9 cellular contexts compared by ENCODE assay signal in the genomic region with DNA sequence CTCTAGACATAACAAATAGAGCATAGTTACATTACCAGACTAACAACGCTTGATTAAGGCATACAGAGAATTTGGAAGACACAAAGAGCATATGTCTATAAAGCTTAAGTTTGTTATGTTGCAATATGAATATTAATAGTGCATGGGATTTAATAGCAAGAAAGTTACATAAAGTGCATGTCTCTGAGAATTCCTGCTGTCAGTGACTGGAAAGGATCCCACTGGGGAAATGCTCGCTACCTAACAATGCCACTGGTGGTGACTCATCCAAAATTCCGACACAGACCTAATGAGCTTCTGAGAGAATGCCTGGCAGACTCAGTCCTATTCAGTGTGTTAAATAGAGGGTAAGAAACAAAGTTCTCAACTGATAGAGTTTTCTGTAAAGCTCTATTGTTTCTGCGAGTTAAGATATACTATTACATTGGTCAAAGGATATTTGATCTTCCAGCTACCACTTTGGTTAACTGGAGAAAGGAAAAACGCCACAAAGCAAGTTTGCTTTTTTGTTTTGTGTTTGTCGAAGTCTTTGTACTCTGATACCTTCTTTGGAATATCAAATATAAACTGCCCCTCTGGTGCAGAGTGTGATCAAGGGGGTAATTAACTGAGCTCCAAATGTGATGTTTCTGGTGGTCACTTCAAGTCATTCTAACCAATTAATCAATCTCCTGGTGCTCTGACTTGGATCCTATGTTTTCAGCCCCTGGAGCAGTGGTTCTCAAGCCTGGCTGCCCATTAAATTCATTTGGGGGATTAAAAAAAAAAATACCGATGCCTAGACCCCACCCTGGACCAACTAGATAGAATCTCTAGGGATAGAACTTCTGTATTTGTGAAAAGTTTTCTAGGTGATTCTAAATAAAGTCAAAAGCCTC.
DNase-seq lines count a peak whose midpoint lies in the region; ATAC-seq and TF ChIP-seq lines count a peak whose summit lies in the region.
"Had no signal": no experiment of that assay in that cellular context is flagged by ENCODE, and none has a peak within 500 bp of the region (broad histone marks: within the 10 kb centered on the region; RNA-seq: fewer than 3 reads in every experiment).

No MANE protein-coding gene starts in this region.

- H3K4me1 ChIP-seq in foreskin keratinocyte: peaks cover 40% of the 10 kb centered on the region

- H3K4me1 Mint-ChIP-seq in osteocyte (ENCODE audit: unreplicated experiment): peaks cover 60% of the 10 kb centered on the region

- in situ Hi-C loops in SK-MEL-5 (cut with HindIII; ENCODE audit: low pct_unique_long_range_greater_than_20kb, low sequenced_read_pairs): no loop called here

- no peaks in the 10 kb centered on the region for H3K27me3 Mint-ChIP-seq in osteocyte (ENCODE audit: unreplicated experiment)

- ATAC-seq in foreskin keratinocyte (peak; percentile 80), HG03521 (IDR thresholded peaks at IDR 0.05; ENCODE audit: unreplicated experiment) (no peak), HG02642 (IDR thresholded peaks at IDR 0.05; ENCODE audit: poor library complexity, unreplicated experiment) (no peak)

- H3K9me3 Mint-ChIP-seq in osteocyte (ENCODE audit: unreplicated experiment): no peaks in the 10 kb centered on the region

- TF ChIP-seq CTCF in foreskin keratinocyte (conservative IDR thresholded peaks at IDR 0.05): no peak
- TF ChIP-seq CTCF in osteocyte (IDR thresholded peaks at IDR 0.05): no peak

- peak overlapping the region; percentile 26 for H3K27ac ChIP-seq in foreskin keratinocyte

- DNase-seq in EL: peak; percentile 88
- DNase-seq in SK-MEL-5 (ENCODE audit: low read depth, low spot score): peak; percentile 68
- DNase-seq in foreskin keratinocyte: peak in 1 of 2 donors; percentile 83
- DNase-seq in osteocyte (ENCODE audit: extremely low spot score, unreplicated experiment): no peak
- DNase-seq in NCI-H1417 (lab: John Stamatoyannopoulos, UW): no peak
- no peak for DNase-seq in posterior cingulate gyrus
- DNase-seq: activated effector memory CD4-positive, alpha-beta T cell treated with Interleukin-2 at 50 U/mL for 16 hours had no signal

- H3K36me3 Mint-ChIP-seq in osteocyte (ENCODE audit: unreplicated experiment): no peaks in the 10 kb centered on the region

- H3K27me3 ChIP-seq in foreskin keratinocyte: no peaks in the 10 kb centered on the region

- intact Hi-C loops in posterior cingulate gyrus (cut with DNase I): no loop called here

- H3K4me3 Mint-ChIP-seq in osteocyte (ENCODE audit: unreplicated experiment): no peak overlapping the region

- H3K27ac Mint-ChIP-seq in osteocyte (ENCODE audit: unreplicated experiment): peak overlapping the region; percentile 75

Comparison
In these comparisons a context has a peak if more than half of its experiments do, and no peak if none do; other contexts are left out.
1. DNase-seq: peak in EL (single experiment) and SK-MEL-5 (single experiment); none in osteocyte (single experiment), NCI-H1417 (0 of 3) and posterior cingulate gyrus (0 of 10).